ENCODE assay signal across 8 cellular contexts in genomic region chr3:71512000-71512399, GRCh38.
A peak's percentile ranks its signal among the peaks of the same experiment; 100 is the strongest.
DNase-seq lines count a peak whose midpoint lies in the region; ATAC-seq, FAIRE-seq and TF ChIP-seq lines count a peak whose summit lies in the region.

No MANE protein-coding gene starts in this region.

- H3K27me3 ChIP-seq in MM.1S (replicated peaks; ENCODE audit: insufficient read depth, low read length), result no peaks in the 10 kb centered on the region
- no peaks in the 10 kb centered on the region for H3K27me3 ChIP-seq in astrocyte (ENCODE audit: insufficient read depth, low read length)

- peak; percentile 56 for TF ChIP-seq CTCF in MM.1S (IDR thresholded peaks at IDR 0.05; ENCODE audit: low read length)
- TF ChIP-seq CTCF in astrocyte (IDR thresholded peaks at IDR 0.05; ENCODE audit: insufficient read depth, low read depth, low read length), result no peak

- no peak overlapping the region for H3K4me3 Mint-ChIP-seq in astrocyte (ENCODE audit: unreplicated experiment)
- H3K4me3 Mint-ChIP-seq in stimulated activated naive B cell treated with anti-CD40 and anti-IgM and Interleukin-4, amounts not matched to agents 10 μg/mL and 1 μg/mL and 100 μg/mL, for 72 hours, result no peak overlapping the region

- H3K4me2 ChIP-seq in MM.1S (ENCODE audit: low read depth, low read length) (no peak overlapping the region), astrocyte (ENCODE audit: low read length) (peak overlapping the region; percentile 24)

- no peaks in the 10 kb centered on the region for H4K20me1 ChIP-seq in MM.1S (ENCODE audit: insufficient read depth, low read length)
- H4K20me1 ChIP-seq in astrocyte (ENCODE audit: insufficient read depth, low read length), result no peaks in the 10 kb centered on the region

- peaks cover 7% of the 10 kb centered on the region for H3K36me3 Mint-ChIP-seq in astrocyte (ENCODE audit: low read depth, unreplicated experiment)
- H3K36me3 Mint-ChIP-seq in stimulated activated naive B cell treated with anti-CD40 and anti-IgM and Interleukin-4, amounts not matched to agents 10 μg/mL and 1 μg/mL and 100 μg/mL, for 72 hours, result peaks cover 0 to 2% of the 10 kb centered on the region in 2 donors

- H3K9me2 ChIP-seq in MM.1S (replicated peaks; ENCODE audit: insufficient read depth, low read length), result no peaks in the 10 kb centered on the region

- H2AFZ ChIP-seq in MM.1S (ENCODE audit: low read length) (no peak overlapping the region), astrocyte (ENCODE audit: low read depth, low read length) (no peak overlapping the region)

- no peaks in the 10 kb centered on the region for H3K9me3 ChIP-seq in MM.1S (replicated peaks; ENCODE audit: insufficient read depth, low read length)
- H3K9me3 ChIP-seq in astrocyte (ENCODE audit: insufficient read depth, low read depth, low read length), result no peaks in the 10 kb centered on the region

- no peak for FAIRE-seq in astrocyte (lab: Jason Lieb, UNC)

- no peak overlapping the region for H3K27ac Mint-ChIP-seq in astrocyte (ENCODE audit: unreplicated experiment)
- peak overlapping the region; percentile 37 for H3K27ac Mint-ChIP-seq in stimulated activated naive B cell treated with anti-CD40 and anti-IgM and Interleukin-4, amounts not matched to agents 10 μg/mL and 1 μg/mL and 100 μg/mL, for 72 hours

- no peak overlapping the region for H3K4me3 ChIP-seq in MM.1S (ENCODE audit: low read length)
- no peak overlapping the region for H3K4me3 ChIP-seq in astrocyte (ENCODE audit: insufficient read depth, low read depth, low read length)

- H3K79me2 ChIP-seq in MM.1S (ENCODE audit: low read length), result no peaks in the 10 kb centered on the region
- H3K79me2 ChIP-seq in astrocyte (ENCODE audit: insufficient read depth, low read length), result peaks cover 78% of the 10 kb centered on the region

- H3K27me3 Mint-ChIP-seq in astrocyte (ENCODE audit: low read depth, unreplicated experiment), result no peaks in the 10 kb centered on the region
- H3K27me3 Mint-ChIP-seq in stimulated activated naive B cell treated with anti-CD40 and anti-IgM and Interleukin-4, amounts not matched to agents 10 μg/mL and 1 μg/mL and 100 μg/mL, for 72 hours, result no peaks in the 10 kb centered on the region

- H3K36me3 ChIP-seq in MM.1S (replicated peaks; ENCODE audit: insufficient read depth, low read length) (no peaks in the 10 kb centered on the region), astrocyte (ENCODE audit: insufficient read depth, low read length) (no peaks in the 10 kb centered on the region)

- peaks cover 35% of the 10 kb centered on the region for H3K4me1 Mint-ChIP-seq in astrocyte (ENCODE audit: low read depth, unreplicated experiment)
- H3K4me1 Mint-ChIP-seq in stimulated activated naive B cell treated with anti-CD40 and anti-IgM and Interleukin-4, amounts not matched to agents 10 μg/mL and 1 μg/mL and 100 μg/mL, for 72 hours, result peaks cover 19 to 22% of the 10 kb centered on the region in 2 donors

- H3F3A ChIP-seq in MM.1S (ENCODE audit: insufficient read depth, low read length), result no peaks in the 10 kb centered on the region

- no peaks in the 10 kb centered on the region for H3K4me1 ChIP-seq in MM.1S (ENCODE audit: low read length)
- H3K4me1 ChIP-seq in astrocyte (ENCODE audit: insufficient read depth, low read length), result peaks cover 70% of the 10 kb centered on the region

- H3K9ac ChIP-seq in MM.1S (ENCODE audit: low read length) (no peak overlapping the region), astrocyte (ENCODE audit: low read length) (peak overlapping the region; percentile 51)

- peak; percentile 91 to 95 for ATAC-seq in stimulated activated naive B cell treated with anti-CD40 and anti-IgM and Interleukin-4, amounts not matched to agents 10 μg/mL and 1 μg/mL and 100 μg/mL, for 72 hours (replicated peaks)
- ATAC-seq in HG03521 (IDR thresholded peaks at IDR 0.05; ENCODE audit: unreplicated experiment) (no peak), HG02798 (IDR thresholded peaks at IDR 0.05; ENCODE audit: poor library complexity, unreplicated experiment) (no peak)

- no peak overlapping the region for H3K27ac ChIP-seq in MM.1S (ENCODE audit: low read length)
- H3K27ac ChIP-seq in astrocyte (ENCODE audit: low read depth, low read length), result peak overlapping the region; percentile 96

- no peaks in the 10 kb centered on the region for H3K9me3 Mint-ChIP-seq in astrocyte (ENCODE audit: unreplicated experiment)
- H3K9me3 Mint-ChIP-seq in stimulated activated naive B cell treated with anti-CD40 and anti-IgM and Interleukin-4, amounts not matched to agents 10 μg/mL and 1 μg/mL and 100 μg/mL, for 72 hours, result no peaks in the 10 kb centered on the region

- DNase-seq in activated CD4-positive, alpha-beta T cell treated with anti-CD3 and anti-CD28 coated beads for 4 hours, result peak; percentile 47 to 55
- no peak for DNase-seq in activated CD4-positive, alpha-beta T cell treated with anti-CD3 and anti-CD28 coated beads, Interleukin-2, amount 50 U/mL, for 48 hours
- DNase-seq in MM.1S (peak; percentile 54), astrocyte (ENCODE audit: low read depth) (no peak), NCI-H226 (no peak)
- no peak for DNase-seq in stimulated activated naive B cell treated with anti-CD40 and anti-IgM and Interleukin-4, amounts not matched to agents 10 μg/mL and 1 μg/mL and 100 μg/mL, for 72 hours

Comparison
In these comparisons a context has a peak if more than half of its experiments do, and no peak if none do; other contexts are left out.
1. DNase-seq: peak in activated CD4-positive, alpha-beta T cell treated with anti-CD3 and anti-CD28 coated beads for 4 hours (2 of 2) and MM.1S (single experiment); none in activated CD4-positive, alpha-beta T cell treated with anti-CD3 and anti-CD28 coated beads, Interleukin-2, amount 50 U/mL, for 48 hours (0 of 2), astrocyte (single experiment), stimulated activated naive B cell treated with anti-CD40 and anti-IgM and Interleukin-4, amounts not matched to agents 10 μg/mL and 1 μg/mL and 100 μg/mL, for 72 hours (single experiment) and NCI-H226 (single experiment).
2. ATAC-seq: peak in stimulated activated naive B cell treated with anti-CD40 and anti-IgM and Interleukin-4, amounts not matched to agents 10 μg/mL and 1 μg/mL and 100 μg/mL, for 72 hours (2 of 2); none in HG03521 (single experiment) and HG02798 (single experiment).